In genomic region chr9:136687721-136688223, GRCh38 we compare ENCODE assay signal across 8 cellular contexts. TPM values are rescaled to one million over a fixed set of nuclear protein-coding genes. Genes with fewer than 3 reads are reported as not detected.
DNase-seq lines count a peak whose midpoint lies in the region; ATAC-seq and TF ChIP-seq lines count a peak whose summit lies in the region.

No MANE protein-coding gene starts in this region.

- peaks cover 37% of the 10 kb centered on the region for H3K79me2 ChIP-seq in Loucy (ENCODE audit: insufficient read depth, low read length)

- no peaks in the 10 kb centered on the region; the same call in 1 of the 2 replicates for H3K27me3 ChIP-seq in GM06990 (replicated peaks; ENCODE audit: control insufficient read depth, insufficient read depth, low read length)
- no peaks in the 10 kb centered on the region for H3K27me3 ChIP-seq in Loucy (ENCODE audit: insufficient read depth, low read length, poor library complexity, severe bottlenecking)
- no peaks in the 10 kb centered on the region for H3K27me3 ChIP-seq in esophagus muscularis mucosa
- H3K27me3 ChIP-seq in psoas muscle (ENCODE audit: insufficient read depth in 3 of 3, low read length in 2 of 3) = no peaks in the 10 kb centered on the region

- DNase-seq in GM06990 (ENCODE audit: extremely low read depth, insufficient read length) = peak; percentile 68
- no peak for DNase-seq in esophagus muscularis mucosa (ENCODE audit: extremely low spot score)
- peak; percentile 68 to 88 for DNase-seq in psoas muscle
- no peak for DNase-seq in HEK293T (ENCODE audit: extremely low spot score)
- DNase-seq in mucosa of gallbladder (ENCODE audit: low spot score) = no peak

- peaks cover 25% of the 10 kb centered on the region for H3K4me1 ChIP-seq in Loucy (ENCODE audit: insufficient read depth, low read length, poor library complexity, severe bottlenecking)
- H3K4me1 ChIP-seq in esophagus muscularis mucosa = peaks cover 56 to 81% (median 63%) of the 10 kb centered on the region in 4 donors
- peaks cover 38% of the 10 kb centered on the region for H3K4me1 ChIP-seq in psoas muscle

- no peaks in the 10 kb centered on the region for H3F3A ChIP-seq in Loucy (ENCODE audit: low read depth)

- H3K9me2 ChIP-seq in Loucy (replicated peaks; ENCODE audit: low read depth, low read length) = no peaks in the 10 kb centered on the region

- H2AFZ ChIP-seq in Loucy (ENCODE audit: low read length) = peak overlapping the region; percentile 73; the same call in 1 of the 2 replicates

- ATAC-seq in psoas muscle (peak; percentile 53 to 69 (median 60)), GM19467 (IDR thresholded peaks at IDR 0.05; ENCODE audit: unreplicated experiment) (no peak), GM21515 (IDR thresholded peaks at IDR 0.05; ENCODE audit: unreplicated experiment) (no peak)

- H3K36me3 ChIP-seq in GM06990 (ENCODE audit: control insufficient read depth, insufficient read depth, low read length) = no peaks in the 10 kb centered on the region
- no peaks in the 10 kb centered on the region for H3K36me3 ChIP-seq in Loucy (ENCODE audit: insufficient read depth, low read length)
- H3K36me3 ChIP-seq in esophagus muscularis mucosa = peaks cover 0 to 3% (median 0%) of the 10 kb centered on the region in 4 donors
- H3K36me3 ChIP-seq in psoas muscle (ENCODE audit: insufficient read depth in 1 of 2, low read depth in 1 of 2) = no peaks in the 10 kb centered on the region

- POLR2A ChIA-PET in HEK293T (lab: Yijun Ruan, JAX) = interaction anchor here (2.1 kb wide), 1 partner anchor 40 kb away, joined by 6 read pairs; no protein-coding TSS in a partner anchor

- TF ChIP-seq EP300 in esophagus muscularis mucosa (IDR thresholded peaks at IDR 0.05) = no peak

- peaks cover 26% of the 10 kb centered on the region for H4K20me1 ChIP-seq in Loucy (ENCODE audit: insufficient read depth, low read length, poor library complexity, severe bottlenecking)

- 40% methylated on average over 1 of the region's 37 CpGs for WGBS in esophagus muscularis mucosa
- 13 to 35% (median 14%) methylated on average over 23 to 37 of the region's 37 CpGs for WGBS in psoas muscle, 3 donors

- H3K27ac ChIP-seq in esophagus muscularis mucosa (replicated peaks in 1 of 4) (peak overlapping the region; percentile 75 to 93 (median 82)), psoas muscle (peak overlapping the region; percentile 93)

- H3K4me3 ChIP-seq in GM06990 (replicated peaks; ENCODE audit: low read depth, low read length) (peak overlapping the region; percentile 52), Loucy (ENCODE audit: low read length, poor library complexity, severe bottlenecking) (peak overlapping the region; percentile 55), esophagus muscularis mucosa (peak overlapping the region; percentile 68 to 91 (median 78)), psoas muscle (peak overlapping the region; percentile 92)

- peak overlapping the region; percentile 92 for H3K4me2 ChIP-seq in Loucy (ENCODE audit: low read depth, low read length, poor library complexity, severe bottlenecking)

- CTCF ChIA-PET in HEK293T (lab: Yijun Ruan, JAX) = interaction anchor here (0.8 to 2.9 kb wide), 2 partner anchors 16 to 22 kb away, joined by 3 to 9 read pairs; no protein-coding TSS in a partner anchor

- intact Hi-C loops in esophagus muscularis mucosa (cut with DNase I) = loop anchor here (5.0 kb wide), 1 partner anchor 40 kb away; no protein-coding TSS in a partner anchor
- intact Hi-C loops in psoas muscle (cut with DNase I) = no loop called here

- TF ChIP-seq CTCF in GM06990 (IDR thresholded peaks at IDR 0.05; ENCODE audit: insufficient read depth, low read length, poor library complexity, severe bottlenecking) (no peak), Loucy (conservative IDR thresholded peaks at IDR 0.05; ENCODE audit: low read length) (no peak), esophagus muscularis mucosa (IDR thresholded peaks at IDR 0.05) (no peak), psoas muscle (IDR thresholded peaks at IDR 0.05) (no peak)

- no peaks in the 10 kb centered on the region for H3K9me3 ChIP-seq in Loucy (ENCODE audit: insufficient read depth, low read depth, low read length)
- H3K9me3 ChIP-seq in esophagus muscularis mucosa = no peaks in the 10 kb centered on the region
- no peaks in the 10 kb centered on the region for H3K9me3 ChIP-seq in psoas muscle

- H3K9ac ChIP-seq in Loucy (ENCODE audit: low read depth, low read length, poor library complexity, severe bottlenecking) = no peak overlapping the region

- no peak for TF ChIP-seq POLR2A in esophagus muscularis mucosa (IDR thresholded peaks at IDR 0.05; ENCODE audit: low read depth)

TF ChIP-seq in HEK293T, 16 proteins besides CTCF, POLR2A, EP300 and RAD21:
- TF ChIP-seq BHLHE40 (IDR thresholded peaks at IDR 0.05; ENCODE audit: borderline replicate concordance) (no peak), FOXA1 (IDR thresholded peaks at IDR 0.05) (no peak), HDGF (IDR thresholded peaks at IDR 0.05; ENCODE audit: borderline replicate concordance) (no peak), LEF1 (IDR thresholded peaks at IDR 0.05; ENCODE audit: borderline replicate concordance) (no peak), FOXK2 (IDR thresholded peaks at IDR 0.05) (no peak), ZNF384 (IDR thresholded peaks at IDR 0.05) (no peak), ARNT (IDR thresholded peaks at IDR 0.05) (no peak), TARDBP (IDR thresholded peaks at IDR 0.05) (no peak), L3MBTL2 (conservative IDR thresholded peaks at IDR 0.05) (no peak), CTBP1 (IDR thresholded peaks at IDR 0.05; ENCODE audit: borderline replicate concordance) (no peak), SP1 (IDR thresholded peaks at IDR 0.05) (no peak), SUZ12 (IDR thresholded peaks at IDR 0.05) (no peak), NFRKB (IDR thresholded peaks at IDR 0.05) (no peak), ELF4 (IDR thresholded peaks at IDR 0.05) (no peak), FOXM1 (IDR thresholded peaks at IDR 0.05; ENCODE audit: borderline replicate concordance) (no peak), PKNOX1 (IDR thresholded peaks at IDR 0.05) (no peak)

RNA-seq across cellular contexts. Expression of gene AGPAT2, which starts 0.5 kb away (rescaled TPM):
- total RNA-seq in esophagus muscularis mucosa (10 to 100 TPM; 22.0 to 52.8 (median 39.3) TPM), psoas muscle (10 to 100 TPM; 15.5 to 46.3 (median 31.5) TPM), mucosa of gallbladder (81.7 TPM)
- 10 to 100 TPM; 25.9 to 66.5 (median 46.8) TPM for polyA plus RNA-seq in psoas muscle

RNA-seq across cellular contexts. Expression of gene DIPK1B, which starts 24.6 kb away (rescaled TPM):
- 10 to 100 TPM in 3 of 4 donors, 1 to 10 TPM in 1; 6.6 to 27.8 (median 21.5) TPM for total RNA-seq in esophagus muscularis mucosa
- 1 to 10 TPM; 1.4 to 2.7 (median 2.3) TPM for total RNA-seq in psoas muscle
- 1 to 10 TPM; 2.2 to 5.3 (median 3.5) TPM for polyA plus RNA-seq in psoas muscle
- total RNA-seq in mucosa of gallbladder = 8.8 TPM

RNA-seq across cellular contexts. Expression of gene EGFL7, which starts 25.1 kb away (rescaled TPM):
- total RNA-seq in esophagus muscularis mucosa (100 to 1,000 TPM in 1 of 4 donors, 10 to 100 TPM in 3; 33.2 to 134 (median 78.7) TPM), psoas muscle (10 to 100 TPM; 47.0 to 55.3 (median 48.8) TPM), mucosa of gallbladder (62.2 TPM)
- polyA plus RNA-seq in psoas muscle = 10 to 100 TPM; 34.7 to 73.4 (median 48.4) TPM

RNA-seq across cellular contexts. Expression of gene LCN10, which starts 55.0 kb away (rescaled TPM):
- total RNA-seq in esophagus muscularis mucosa (10 to 100 TPM in 2 of 4 donors, 1 to 10 TPM in 2; 7.0 to 12.6 (median 9.8) TPM), psoas muscle (1 to 10 TPM in 3 of 4 donors, not detected in 1; 3.2 to 4.9 (median 4.1) TPM), mucosa of gallbladder (11.4 TPM)
- polyA plus RNA-seq in psoas muscle = 1 to 10 TPM; 3.0 to 4.6 (median 4.0) TPM

Comparison
In these comparisons a context has a peak if more than half of its experiments do, and no peak if none do; other contexts are left out.
1. DNase-seq: peak in GM06990 (single experiment) and psoas muscle (2 of 2); none in esophagus muscularis mucosa (single experiment), HEK293T (single experiment) and mucosa of gallbladder (single experiment).
2. ATAC-seq: peak in psoas muscle (4 of 4); none in GM19467 (single experiment) and GM21515 (single experiment).
3. Peak in every context shown above with its lines, with median percentiles within 50 percentile points of each other: H3K4me3 ChIP-seq.